21 cellular contexts compared by ENCODE assay signal in genomic region chr9:132894343-132894742, GRCh38. TPM values are rescaled to one million over a fixed set of nuclear protein-coding genes. Genes with fewer than 3 reads are reported as not detected.
DNase-seq lines count a peak whose midpoint lies in the region; ATAC-seq and TF ChIP-seq lines count a peak whose summit lies in the region.
"Had no signal": no experiment of that assay in that cellular context is flagged by ENCODE, and none has a peak within 500 bp of the region (broad histone marks: within the 10 kb centered on the region; RNA-seq: fewer than 3 reads in every experiment).

No MANE protein-coding gene starts in this region.

- H3K27me3 ChIP-seq in breast epithelium: no peaks in the 10 kb centered on the region
- H3K27me3 ChIP-seq in lower lobe of right lung (ENCODE audit: low read depth): no peaks in the 10 kb centered on the region
- H3K27me3 ChIP-seq: cardiac muscle cell, Peyer's patch had no signal

- no peaks in the 10 kb centered on the region for H3K9me3 Mint-ChIP-seq in MCF 10A (ENCODE audit: unreplicated experiment)
- H3K9me3 Mint-ChIP-seq: activated B cell treated with CpG ODN at 0.5 μM for 24 hours; CD8-positive, alpha-beta T cell; stimulated activated naive CD8-positive, alpha-beta T cell treated with anti-CD3 and anti-CD28 coated beads, Interleukin-15, Interleukin-2, amounts not matched to agents 100 ng/mL and 50 ng/mL, for 24 hours had no signal

- no peaks in the 10 kb centered on the region for H3K27me3 Mint-ChIP-seq in MCF 10A (ENCODE audit: insufficient read depth, unreplicated experiment)
- H3K27me3 Mint-ChIP-seq: activated B cell treated with CpG ODN at 0.5 μM for 24 hours; activated CD8-positive, alpha-beta memory T cell treated with anti-CD3 and anti-CD28 coated beads, Interleukin-2, amount 10 ng/mL, durations not matched to agents 7 days and 5 days; stimulated activated naive CD8-positive, alpha-beta T cell treated with anti-CD3 and anti-CD28 coated beads, Interleukin-15, Interleukin-2, amounts not matched to agents 100 ng/mL and 50 ng/mL, for 24 hours had no signal

- CTCF ChIA-PET in MCF 10A (lab: Yijun Ruan, JAX): interaction anchor here (0.6 to 1.3 kb wide), 2 partner anchors 8 to 387 kb away, joined by 4 to 6 read pairs; no protein-coding TSS in a partner anchor

- peaks cover 42% of the 10 kb centered on the region for H3K36me3 Mint-ChIP-seq in MCF 10A (ENCODE audit: insufficient read depth, unreplicated experiment)

- intact Hi-C loops in MCF 10A (cut with micrococcal nuclease): no loop called here
- intact Hi-C loops in breast epithelium (cut with DNase I; ENCODE audit: low total_unique reads): no loop called here
- intact Hi-C loops in lower lobe of right lung (cut with DNase I): no loop called here

- no peak for TF ChIP-seq POLR2A in breast epithelium (IDR thresholded peaks at IDR 0.05)

- peak overlapping the region in 1 of 2 donors; percentile 45 for H3K27ac ChIP-seq in breast epithelium
- H3K27ac ChIP-seq in lower lobe of right lung: no peak overlapping the region
- H3K27ac ChIP-seq: cardiac muscle cell, Peyer's patch had no signal

- H3K9me3 ChIP-seq in breast epithelium (no peaks in the 10 kb centered on the region), lower lobe of right lung (no peaks in the 10 kb centered on the region)
- H3K9me3 ChIP-seq: Peyer's patch had no signal

- no TSS peak for BruUV-seq in MCF 10A (replicated peaks; lab: Mats Ljungman, UMichigan)

- no peaks in the 10 kb centered on the region for H3K36me3 ChIP-seq in breast epithelium
- H3K36me3 ChIP-seq in lower lobe of right lung: peaks cover 55% of the 10 kb centered on the region

- H3K4me1 ChIP-seq in breast epithelium (peaks cover 0 to 7% of the 10 kb centered on the region in 2 donors), lower lobe of right lung (peaks cover 24% of the 10 kb centered on the region)
- H3K4me1 ChIP-seq: Peyer's patch had no signal

- peaks cover 10% of the 10 kb centered on the region for H3K4me1 Mint-ChIP-seq in MCF 10A (ENCODE audit: insufficient read depth, unreplicated experiment)
- H3K4me1 Mint-ChIP-seq: activated CD8-positive, alpha-beta memory T cell treated with anti-CD3 and anti-CD28 coated beads, Interleukin-2, amount 10 ng/mL, durations not matched to agents 7 days and 5 days had no signal

- POLR2A ChIA-PET in MCF 10A (lab: Yijun Ruan, JAX): interaction anchor here (0.6 to 1.3 kb wide), 4 partner anchors 13 to 61 kb away, joined by 3 to 6 read pairs (median 3); partner anchors contain the start of genes AK8 and SPACA9

- H3K27ac Mint-ChIP-seq in MCF 10A (ENCODE audit: low read depth, unreplicated experiment): no peak overlapping the region
- H3K27ac Mint-ChIP-seq: activated B cell treated with CpG ODN at 0.5 μM for 24 hours; activated CD8-positive, alpha-beta memory T cell treated with anti-CD3 and anti-CD28 coated beads, Interleukin-2, amount 10 ng/mL, durations not matched to agents 7 days and 5 days; CD8-positive, alpha-beta T cell; stimulated activated naive CD8-positive, alpha-beta T cell treated with anti-CD3 and anti-CD28 coated beads, Interleukin-15, Interleukin-2, amounts not matched to agents 100 ng/mL and 50 ng/mL, for 24 hours had no signal

- ATAC-seq in lower lobe of right lung: peak; percentile 44 to 66
- ATAC-seq: activated CD8-positive, alpha-beta memory T cell treated with anti-CD3 and anti-CD28 coated beads, Interleukin-2, amount 10 ng/mL, durations not matched to agents 7 days and 5 days; CD8-positive, alpha-beta T cell; right cardiac atrium had no signal

- DNase-seq in MCF 10A (ENCODE audit: unreplicated experiment) (peak; percentile 22), breast epithelium (ENCODE audit: low spot score in 2 of 2) (no peak), SW480 (ENCODE audit: low spot score) (peak; percentile 28), lower lobe of right lung (no peak), ureter (ENCODE audit: low spot score) (peak; percentile 52), HCEC 1CT (no peak), NOMO-1 treated with dmso at 0.1 percent for 144 hours (lab: John Stamatoyannopoulos, UW; ENCODE audit: unreplicated experiment) (no peak), NCI-H2227 treated with DMSO at 0.1 percent for 48 hours (lab: John Stamatoyannopoulos, UW) (no peak)
- DNase-seq: activated B cell treated with CpG ODN at 0.5 μM for 24 hours; activated CD8-positive, alpha-beta memory T cell treated with anti-CD3 and anti-CD28 coated beads, Interleukin-2, amount 10 ng/mL, durations not matched to agents 7 days and 5 days; CD8-positive, alpha-beta T cell; hippocampal formation; Kasumi-1; kidney; NCI-H1436; NCI-H82; right cardiac atrium; SW 1271 had no signal

- TF ChIP-seq CTCF in MCF 10A (IDR thresholded peaks at IDR 0.05; ENCODE audit: unreplicated experiment) (no peak), breast epithelium (IDR thresholded peaks at IDR 0.05) (no peak), lower lobe of right lung (IDR thresholded peaks at IDR 0.05) (no peak)

- H3K4me3 ChIP-seq in breast epithelium: no peak overlapping the region
- no peak overlapping the region for H3K4me3 ChIP-seq in lower lobe of right lung
- H3K4me3 ChIP-seq: cardiac muscle cell, Peyer's patch had no signal

- no peak overlapping the region for H3K4me3 Mint-ChIP-seq in MCF 10A (ENCODE audit: unreplicated experiment)
- H3K4me3 Mint-ChIP-seq: activated B cell treated with CpG ODN at 0.5 μM for 24 hours; activated CD8-positive, alpha-beta memory T cell treated with anti-CD3 and anti-CD28 coated beads, Interleukin-2, amount 10 ng/mL, durations not matched to agents 7 days and 5 days; CD8-positive, alpha-beta T cell; stimulated activated naive CD8-positive, alpha-beta T cell treated with anti-CD3 and anti-CD28 coated beads, Interleukin-15, Interleukin-2, amounts not matched to agents 100 ng/mL and 50 ng/mL, for 24 hours had no signal

RNA-seq across cellular contexts. Expression of gene SPACA9, which starts 15.6 kb away (rescaled TPM):
- total RNA-seq in MCF 10A (2022) (4.4 and 8.0 TPM in 2 replicates), breast epithelium (1 to 10 TPM; 2.9 to 5.4 (median 5.0) TPM), lower lobe of right lung (13.9 TPM), ureter (5.4 TPM)

RNA-seq across cellular contexts. Expression of gene AK8, which starts 16.3 kb away (rescaled TPM):
- total RNA-seq in MCF 10A (2022) (0.42 and 1.1 TPM in 2 replicates), breast epithelium (1 to 10 TPM in 2 of 3 donors, under 1 TPM in 1; 0.66 to 2.6 (median 1.0) TPM), lower lobe of right lung (6.1 TPM), ureter (1.7 TPM)
- total RNA-seq: CD8-positive, alpha-beta T cell; Peyer's patch had no signal

RNA-seq across cellular contexts. Expression of gene TSC1, which starts 50.1 kb away (rescaled TPM):
- total RNA-seq in MCF 10A (2022) (36.6 and 48.5 TPM in 2 replicates), breast epithelium (10 to 100 TPM; 38.1 to 61.9 (median 48.2) TPM), lower lobe of right lung (50.9 TPM), ureter (72.8 TPM)

Comparison
In these comparisons a context has a peak if more than half of its experiments do, and no peak if none do; other contexts are left out.
1. DNase-seq: peak in MCF 10A (single experiment), SW480 (single experiment) and ureter (single experiment); none in breast epithelium (0 of 2), lower lobe of right lung (single experiment), HCEC 1CT (single experiment), NOMO-1 treated with dmso at 0.1 percent for 144 hours (single experiment) and NCI-H2227 treated with DMSO at 0.1 percent for 48 hours (single experiment).